Comparison of ENCODE assay signal across 10 cellular contexts in the genomic region with DNA sequence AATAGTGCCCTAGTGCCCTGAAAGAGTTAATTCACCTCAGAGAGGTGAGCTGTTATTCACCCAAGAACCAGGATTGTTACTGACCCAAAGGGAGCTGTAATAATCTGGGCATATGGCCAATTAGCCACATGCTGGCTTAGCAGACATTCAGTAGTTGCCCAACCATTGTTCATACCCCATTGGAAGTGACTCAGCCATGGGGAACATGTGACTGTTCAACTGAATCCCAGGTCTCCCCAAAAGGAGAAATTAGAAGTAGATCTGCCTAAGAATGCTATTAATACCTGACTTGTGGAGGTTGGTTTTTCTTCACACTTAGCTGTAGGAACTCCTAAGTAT.
DNase-seq lines count a peak whose midpoint lies in the region; ATAC-seq and TF ChIP-seq lines count a peak whose summit lies in the region.
"Had no signal": no experiment of that assay in that cellular context is flagged by ENCODE, and none has a peak within 500 bp of the region (broad histone marks: within the 10 kb centered on the region; RNA-seq: fewer than 3 reads in every experiment).

No MANE protein-coding gene starts in this region.

- TF ChIP-seq CTCF in RWPE2 (IDR thresholded peaks at IDR 0.05; ENCODE audit: poor library complexity, severe bottlenecking) = no peak
- no peak for TF ChIP-seq CTCF in endodermal cell (conservative IDR thresholded peaks at IDR 0.05)
- TF ChIP-seq CTCF in natural killer cell (IDR thresholded peaks at IDR 0.05) = no peak

- H3K36me3 ChIP-seq in RWPE2 (ENCODE audit: low read depth) (no peaks in the 10 kb centered on the region), endodermal cell (ENCODE audit: control insufficient read depth, insufficient read depth, low read length) (no peaks in the 10 kb centered on the region)

- H3K9ac ChIP-seq in endodermal cell (ENCODE audit: extremely low read depth, low read length, poor library complexity, severe bottlenecking) = no peak overlapping the region

- H3K9me3 ChIP-seq in RWPE2 (ENCODE audit: severe bottlenecking) (no peaks in the 10 kb centered on the region), endodermal cell (ENCODE audit: control insufficient read depth, low read length) (peaks cover 9% of the 10 kb centered on the region)

- intact Hi-C loops in natural killer cell (cut with micrococcal nuclease) = loop anchor here (10.0 kb wide), 1 partner anchor 87 kb away; no protein-coding TSS in a partner anchor

- ATAC-seq in RWPE2 (ENCODE audit: low read depth) (peak; percentile 98), HG03342 (IDR thresholded peaks at IDR 0.05; ENCODE audit: unreplicated experiment) (no peak), GM19023 (IDR thresholded peaks at IDR 0.05; ENCODE audit: unreplicated experiment) (no peak), natural killer cell (no peak)
- ATAC-seq: naive thymus-derived CD8-positive, alpha-beta T cell had no signal

- DNase-seq in AG20443 (ENCODE audit: low spot score) = peak; percentile 67
- DNase-seq in LoVo (ENCODE audit: low spot score) = peak; percentile 63
- DNase-seq in RWPE2 (ENCODE audit: low spot score) = peak; percentile 76
- DNase-seq in hepatic stellate cell (ENCODE audit: low spot score) = peak; percentile 17
- DNase-seq in endodermal cell = no peak
- no peak for DNase-seq in natural killer cell
- DNase-seq: central memory CD4-positive, alpha-beta T cell; naive thymus-derived CD8-positive, alpha-beta T cell had no signal

- H3K4me3 ChIP-seq in RWPE2 (ENCODE audit: severe bottlenecking) (no peak overlapping the region), endodermal cell (ENCODE audit: low read length) (no peak overlapping the region)

- H3K27ac ChIP-seq in RWPE2 (ENCODE audit: poor library complexity, severe bottlenecking) (peak overlapping the region; percentile 17), endodermal cell (ENCODE audit: low read depth, low read length) (no peak overlapping the region)

- H3K27ac Mint-ChIP-seq in endodermal cell = no peak overlapping the region
- no peak overlapping the region for H3K27ac Mint-ChIP-seq in natural killer cell

- H3K4me3 Mint-ChIP-seq in endodermal cell (no peak overlapping the region), natural killer cell (no peak overlapping the region)
- H3K4me3 Mint-ChIP-seq: naive thymus-derived CD8-positive, alpha-beta T cell had no signal

- no peaks in the 10 kb centered on the region for H3K27me3 ChIP-seq in RWPE2 (ENCODE audit: insufficient read depth, poor library complexity, severe bottlenecking)
- H3K27me3 ChIP-seq in endodermal cell (ENCODE audit: control insufficient read depth, insufficient read depth, low read length, poor library complexity, severe bottlenecking) = no peaks in the 10 kb centered on the region

- H3K4me1 ChIP-seq in RWPE2 (ENCODE audit: insufficient read depth, poor library complexity, severe bottlenecking) (peaks cover 27% of the 10 kb centered on the region), endodermal cell (ENCODE audit: control insufficient read depth, insufficient read depth, low read length) (no peaks in the 10 kb centered on the region)

- H3K27me3 Mint-ChIP-seq in endodermal cell (ENCODE audit: insufficient read depth) (no peaks in the 10 kb centered on the region), natural killer cell (ENCODE audit: low read depth in 2 of 2) (no peaks in the 10 kb centered on the region)

- H3K36me3 Mint-ChIP-seq in endodermal cell (ENCODE audit: low read depth) (no peaks in the 10 kb centered on the region), natural killer cell (no peaks in the 10 kb centered on the region)
- H3K36me3 Mint-ChIP-seq: naive thymus-derived CD8-positive, alpha-beta T cell had no signal

- H3K4me1 Mint-ChIP-seq in endodermal cell = peaks cover 7% of the 10 kb centered on the region
- H3K4me1 Mint-ChIP-seq in natural killer cell = no peaks in the 10 kb centered on the region
- H3K4me1 Mint-ChIP-seq: naive thymus-derived CD8-positive, alpha-beta T cell had no signal

- H3K9me3 Mint-ChIP-seq in endodermal cell (peaks cover 7% of the 10 kb centered on the region), natural killer cell (peaks cover 0 to 2% of the 10 kb centered on the region in 2 donors)

Comparison
In these comparisons a context has a peak if more than half of its experiments do, and no peak if none do; other contexts are left out.
1. DNase-seq: peak in AG20443 (single experiment), LoVo (single experiment), RWPE2 (single experiment) and hepatic stellate cell (single experiment); none in endodermal cell (single experiment) and natural killer cell (single experiment).